9 cellular contexts compared by ENCODE assay signal in the genomic region with DNA sequence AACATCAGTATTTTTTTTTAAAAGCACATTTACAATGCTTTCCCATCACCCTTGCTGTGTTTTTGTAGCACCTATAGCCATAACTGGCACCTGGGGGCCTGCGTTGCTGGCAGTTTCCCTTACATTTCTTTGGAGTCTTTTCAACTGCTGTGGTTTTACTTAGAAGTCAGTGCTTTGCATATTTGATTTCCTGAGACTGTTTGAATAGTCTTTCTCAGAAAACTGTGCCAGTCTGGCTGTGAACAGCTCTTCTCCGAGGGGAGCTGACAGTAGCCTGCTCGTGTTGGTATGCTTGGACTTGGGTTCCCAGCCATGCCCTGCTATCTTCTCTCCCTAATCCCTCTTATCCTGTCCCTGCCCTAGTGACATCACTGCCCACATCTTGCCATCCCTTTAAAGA.
DNase-seq lines count a peak whose midpoint lies in the region; ATAC-seq and TF ChIP-seq lines count a peak whose summit lies in the region.
"Had no signal": no experiment of that assay in that cellular context is flagged by ENCODE, and none has a peak within 500 bp of the region (broad histone marks: within the 10 kb centered on the region; RNA-seq: fewer than 3 reads in every experiment).

No MANE protein-coding gene starts in this region.

- H3K27me3 ChIP-seq in Loucy (ENCODE audit: insufficient read depth, low read length, poor library complexity, severe bottlenecking): no peaks in the 10 kb centered on the region

- ATAC-seq in GM21447 (IDR thresholded peaks at IDR 0.05; ENCODE audit: unreplicated experiment) (peak; percentile 83), HG02884 (IDR thresholded peaks at IDR 0.05; ENCODE audit: unreplicated experiment) (no peak)

- H3K9me2 ChIP-seq in Loucy (replicated peaks; ENCODE audit: low read depth, low read length): no peaks in the 10 kb centered on the region

- H3K27ac ChIP-seq in substantia nigra (ENCODE audit: low read depth, low read length, poor library complexity, severe bottlenecking): no peak overlapping the region
- H3K27ac ChIP-seq: lower lobe of right lung had no signal

- H3K9me3 ChIP-seq in Loucy (ENCODE audit: insufficient read depth, low read depth, low read length): no peaks in the 10 kb centered on the region
- H3K9me3 ChIP-seq: lower lobe of right lung had no signal

- H4K20me1 ChIP-seq in Loucy (ENCODE audit: insufficient read depth, low read length, poor library complexity, severe bottlenecking): no peaks in the 10 kb centered on the region

- H3K79me2 ChIP-seq in Loucy (ENCODE audit: insufficient read depth, low read length): no peaks in the 10 kb centered on the region

- no peaks in the 10 kb centered on the region for H3F3A ChIP-seq in Loucy (ENCODE audit: low read depth)

- peak overlapping the region; percentile 53 for H2AFZ ChIP-seq in Loucy (ENCODE audit: low read length)

- peaks cover 41% of the 10 kb centered on the region for H3K4me1 ChIP-seq in Loucy (ENCODE audit: insufficient read depth, low read length, poor library complexity, severe bottlenecking)
- H3K4me1 ChIP-seq: lower lobe of right lung had no signal

- DNase-seq in activated gamma-delta T cell treated with anti-CD3 and anti-CD28 coated beads, Interleukin-2, amount 50 U/mL, for 16 hours (ENCODE audit: low read depth): peak; percentile 32
- DNase-seq in stimulated activated CD4-positive, alpha-beta T cell treated with anti-CD3 and anti-CD28 coated beads, Interleukin-4, amount 100 ng/mL, for 24 hours: peak; percentile 46
- DNase-seq in substantia nigra (lab: John Stamatoyannopoulos, UW) (no peak), GM03348 (ENCODE audit: low spot score) (no peak), DMS79 treated with DMSO at 0.1 percent for 48 hours (lab: John Stamatoyannopoulos, UW) (no peak)
- DNase-seq: lower lobe of right lung had no signal

- H3K9ac ChIP-seq in Loucy (ENCODE audit: low read depth, low read length, poor library complexity, severe bottlenecking): peak overlapping the region; percentile 56

- H3K36me3 ChIP-seq in Loucy (ENCODE audit: insufficient read depth, low read length): no peaks in the 10 kb centered on the region
- H3K36me3 ChIP-seq: lower lobe of right lung had no signal

- peak overlapping the region; percentile 80 for H3K4me2 ChIP-seq in Loucy (ENCODE audit: low read depth, low read length, poor library complexity, severe bottlenecking)

- TF ChIP-seq CTCF in Loucy (conservative IDR thresholded peaks at IDR 0.05; ENCODE audit: low read length): no peak

- peak overlapping the region; percentile 58 for H3K4me3 ChIP-seq in Loucy (ENCODE audit: low read length, poor library complexity, severe bottlenecking)
- H3K4me3 ChIP-seq: lower lobe of right lung had no signal

Comparison
In these comparisons a context has a peak if more than half of its experiments do, and no peak if none do; other contexts are left out.
1. DNase-seq: peak in activated gamma-delta T cell treated with anti-CD3 and anti-CD28 coated beads, Interleukin-2, amount 50 U/mL, for 16 hours (single experiment) and stimulated activated CD4-positive, alpha-beta T cell treated with anti-CD3 and anti-CD28 coated beads, Interleukin-4, amount 100 ng/mL, for 24 hours (single experiment); none in substantia nigra (0 of 49), GM03348 (single experiment) and DMS79 treated with DMSO at 0.1 percent for 48 hours (single experiment).